8 cellular contexts compared by ENCODE assay signal in the genomic region with DNA sequence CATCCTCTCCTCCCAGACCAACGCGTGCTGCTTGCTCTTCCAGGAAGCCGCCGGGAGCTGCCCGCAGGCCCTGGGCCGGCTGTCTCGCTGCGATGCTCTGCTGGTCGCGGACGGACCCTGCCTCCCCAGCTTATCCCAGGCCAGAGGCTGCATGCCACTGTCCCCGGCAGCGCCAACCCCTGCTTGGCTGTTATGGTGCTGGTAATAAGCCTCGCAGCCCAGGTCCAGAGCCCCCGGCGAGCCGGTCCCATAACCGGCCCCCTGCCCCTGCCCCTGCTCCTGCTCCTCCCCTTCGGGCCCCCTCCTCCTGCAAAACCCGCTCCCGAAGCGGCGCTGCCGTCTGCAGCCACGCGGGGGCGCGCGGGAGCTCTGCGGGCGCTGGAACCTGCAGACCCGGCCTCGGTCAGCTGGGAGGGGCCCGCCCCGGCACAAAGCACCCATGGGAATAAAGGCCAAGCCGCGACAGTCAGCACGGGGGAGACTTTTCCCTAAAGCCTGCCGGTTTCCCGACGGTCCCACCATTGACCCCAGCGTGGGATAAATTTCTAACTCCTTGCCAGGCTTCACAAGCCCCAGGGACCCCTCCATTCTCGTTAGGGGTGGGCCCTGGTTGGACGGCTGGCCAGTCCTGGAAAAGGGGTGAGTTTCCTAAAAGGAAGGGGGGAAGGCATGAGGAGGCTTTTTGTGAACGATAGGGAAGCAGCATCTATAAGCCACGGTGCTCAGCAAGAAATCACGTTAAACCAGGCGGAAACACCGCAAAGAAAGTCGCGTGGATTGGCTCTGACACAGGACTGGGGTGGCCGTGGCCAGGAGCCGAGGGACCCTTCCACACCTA. TPM values are rescaled to one million over a fixed set of nuclear protein-coding genes. Genes with fewer than 3 reads are reported as not detected.
DNase-seq lines count a peak whose midpoint lies in the region; ATAC-seq, FAIRE-seq and TF ChIP-seq lines count a peak whose summit lies in the region.

No MANE protein-coding gene starts in this region.

- no peak for TF ChIP-seq EP300 in stomach (IDR thresholded peaks at IDR 0.05)

- FAIRE-seq in RCC 7860 (lab: Jason Lieb, UNC), result no peak

- H3K4me3 Mint-ChIP-seq in neural crest cell, result no peak overlapping the region

- peaks cover 7 to 25% (median 19%) of the 10 kb centered on the region in 4 donors for H3K4me1 ChIP-seq in stomach

- H3K27ac Mint-ChIP-seq in neural crest cell (ENCODE audit: unreplicated experiment), result no peak overlapping the region

- H3K4me3 ChIP-seq in foreskin fibroblast (ENCODE audit: low read depth in 1 of 2, low read length in 2 of 2) (no peak overlapping the region), stomach (peak overlapping the region in 2 of 4 donors; percentile 20 to 34)

- no peak overlapping the region for H3K27ac ChIP-seq in stomach

- H3K4me1 Mint-ChIP-seq in neural crest cell, result peaks cover 21% of the 10 kb centered on the region

- TF ChIP-seq CTCF in foreskin fibroblast (IDR thresholded peaks at IDR 0.05; ENCODE audit: low read depth, low read length) (peak; percentile 93), neural crest cell (conservative IDR thresholded peaks at IDR 0.05) (peak; percentile 99), stomach (IDR thresholded peaks at IDR 0.05) (peak in 5 of 7 experiments; percentile 77 to 96 (median 90))

- H3K9me3 ChIP-seq in stomach, result no peaks in the 10 kb centered on the region

- ATAC-seq in GM18519 (IDR thresholded peaks at IDR 0.05; ENCODE audit: low FRiP score, unreplicated experiment), result no peak

- 9 to 26% (median 12%) methylated on average over 21 to 53 of the region's 53 CpGs for WGBS in stomach, 5 donors

- DNase-seq in COLO668 (lab: John Stamatoyannopoulos, UW; ENCODE audit: unreplicated experiment) (peak; percentile 55), HuH-7.5 (ENCODE audit: low spot score) (peak; percentile 86), RCC 7860 (ENCODE audit: low spot score) (peak; percentile 15), foreskin fibroblast (peak; percentile 7 to 70), neural crest cell (ENCODE audit: low read depth, low spot score) (peak; percentile 96), stomach (peak; percentile 83)
- peak; percentile 48 to 58 for DNase-seq in activated T-helper 1 cell treated with anti-CD3 and anti-CD28 coated beads, Interleukin-2, amount 50 U/mL, for 16 hours (ENCODE audit: low read depth in 1 of 2, low spot score in 1 of 2)

- H3K36me3 ChIP-seq in stomach, result no peaks in the 10 kb centered on the region

- H3K27me3 ChIP-seq in stomach, result peaks cover 4 to 92% (median 28%) of the 10 kb centered on the region in 3 donors

- H3K27me3 Mint-ChIP-seq in neural crest cell (ENCODE audit: low read depth), result peaks cover 36% of the 10 kb centered on the region

- TF ChIP-seq POLR2A in stomach (IDR thresholded peaks at IDR 0.05), result no peak

- no peaks in the 10 kb centered on the region for H3K9me3 Mint-ChIP-seq in neural crest cell

- intact Hi-C loops in stomach (cut with DNase I; ENCODE audit: low total_unique reads), result no loop called here

- no peaks in the 10 kb centered on the region for H3K36me3 Mint-ChIP-seq in neural crest cell (ENCODE audit: low read depth)

RNA-seq across cellular contexts. Expression of a gene that starts 11.2 kb away (rescaled TPM):
- total RNA-seq in neural crest cell (not detected in 2 replicates), stomach (1 to 10 TPM in 1 of 5 donors, not detected in 4; 5.0 TPM)
- polyA plus RNA-seq in stomach, result not detected

RNA-seq across cellular contexts. Expression of a gene that starts 36.0 kb away (rescaled TPM):
- total RNA-seq in neural crest cell, result 95.4 and 101 TPM in 2 replicates
- 1 to 10 TPM in 2 of 5 donors, under 1 TPM in 1, not detected in 2; under 0.01 to 1.3 (median 1.0) TPM for total RNA-seq in stomach
- 1 to 10 TPM in 1 of 3 donors, under 1 TPM in 1, not detected in 1; 0.93 to 1.2 TPM for polyA plus RNA-seq in stomach

RNA-seq across cellular contexts. Expression of a gene that starts 54.9 kb away (rescaled TPM):
- 16.5 and 19.2 TPM in 2 replicates for total RNA-seq in neural crest cell
- total RNA-seq in stomach, result 100 to 1,000 TPM in 1 of 5 donors, 10 to 100 TPM in 1, 1 to 10 TPM in 1, not detected in 2; 2.8 to 140 (median 12.0) TPM
- 1 to 10 TPM in 2 of 3 donors, under 1 TPM in 1; 0.76 to 3.4 (median 1.4) TPM for polyA plus RNA-seq in stomach

Comparison
In these comparisons a context has a peak if more than half of its experiments do, and no peak if none do; other contexts are left out.
1. DNase-seq: peak in every context shown above with its lines; median percentile 96 in neural crest cell; 86 in HuH-7.5; 83 in stomach; 55 in COLO668; 53 in activated T-helper 1 cell treated with anti-CD3 and anti-CD28 coated beads, Interleukin-2, amount 50 U/mL, for 16 hours; 38 in foreskin fibroblast; 15 in RCC 7860.
2. RNA of a gene that starts 36.0 kb away (total RNA-seq): 95.4 to 101 TPM in neural crest cell; under 0.01 to 1.3 TPM in stomach; every median in the first group is over 10 times any median in the second.
3. Peak in every context shown above with its lines, with median percentiles within 50 percentile points of each other: CTCF ChIP-seq.